ENCODE assay signal across 12 cellular contexts in genomic region chr22:35620624-35621245, GRCh38. TPM values are rescaled to one million over a fixed set of nuclear protein-coding genes. Genes with fewer than 3 reads are reported as not detected.
DNase-seq lines count a peak whose midpoint lies in the region; ATAC-seq and TF ChIP-seq lines count a peak whose summit lies in the region.
"Had no signal": no experiment of that assay in that cellular context is flagged by ENCODE, and none has a peak within 500 bp of the region (broad histone marks: within the 10 kb centered on the region; RNA-seq: fewer than 3 reads in every experiment).

No MANE protein-coding gene starts in this region.

- no peaks in the 10 kb centered on the region for H3K9me3 ChIP-seq in Panc1 (ENCODE audit: control insufficient read depth, insufficient read depth, low read depth, low read length)
- no peaks in the 10 kb centered on the region for H3K9me3 ChIP-seq in subcutaneous abdominal adipose tissue (ENCODE audit: control insufficient read depth in 5 of 5, low read length in 5 of 5)
- H3K9me3 ChIP-seq: SJSA1 had no signal

- peaks cover 38% of the 10 kb centered on the region for H3K4me1 ChIP-seq in Panc1 (ENCODE audit: control insufficient read depth, insufficient read depth, low read length)
- peaks cover 0 to 47% (median 20%) of the 10 kb centered on the region in 5 donors for H3K4me1 ChIP-seq in subcutaneous abdominal adipose tissue (ENCODE audit: control insufficient read depth in 5 of 5, insufficient read depth in 5 of 5, low read length in 5 of 5)

- intact Hi-C loops in Panc1 (cut with micrococcal nuclease; ENCODE audit: unreplicated experiment) = loop anchor here (10.0 kb wide), 1 partner anchor 294 kb away; no protein-coding TSS in a partner anchor
- intact Hi-C loops in left cardiac atrium (cut with DNase I) = loop anchor here in 1 of 2 donors (5.0 to 10.0 kb wide), 2 partner anchors 33 to 224 kb away; no protein-coding TSS in a partner anchor

- H3K4me3 ChIP-seq in Panc1 (ENCODE audit: low read depth in 2 of 2, low read length in 2 of 2) (no peak overlapping the region), subcutaneous abdominal adipose tissue (ENCODE audit: low read depth in 1 of 5, low read length in 5 of 5) (no peak overlapping the region)
- H3K4me3 ChIP-seq: SJSA1 had no signal

- H3K36me3 ChIP-seq in Panc1 (ENCODE audit: control insufficient read depth, insufficient read depth, low read length) (no peaks in the 10 kb centered on the region), subcutaneous abdominal adipose tissue (ENCODE audit: control insufficient read depth in 5 of 5, insufficient read depth in 5 of 5, low read length in 5 of 5) (no peaks in the 10 kb centered on the region)
- H3K36me3 ChIP-seq: SJSA1 had no signal

- H3K9ac ChIP-seq in subcutaneous abdominal adipose tissue (ENCODE audit: low read length in 5 of 5) = no peak overlapping the region

- in situ Hi-C loops in Panc1 (cut with HindIII; ENCODE audit: low pct_unique_long_range_greater_than_20kb, low sequenced_read_pairs) = no loop called here

- ATAC-seq in Panc1 (peak; percentile 29; the same call in 1 of the 2 replicates), left cardiac atrium (peak; percentile 53 to 57), GM21529 (IDR thresholded peaks at IDR 0.05; ENCODE audit: unreplicated experiment) (no peak), GM21619 (IDR thresholded peaks at IDR 0.05; ENCODE audit: unreplicated experiment) (no peak), GM19035 (IDR thresholded peaks at IDR 0.05; ENCODE audit: unreplicated experiment) (no peak)

- CTCF ChIA-PET in Panc1 (lab: Charles Lee) = no interaction called here

- no peaks in the 10 kb centered on the region for H3K27me3 ChIP-seq in Panc1 (ENCODE audit: control insufficient read depth, insufficient read depth, low read length)
- H3K27me3 ChIP-seq in subcutaneous abdominal adipose tissue (ENCODE audit: control insufficient read depth in 5 of 5, insufficient read depth in 4 of 5, low read length in 5 of 5) = no peaks in the 10 kb centered on the region

- DNase-seq in NCI-H510A treated with DMSO at 0.1 percent for 48 hours (lab: John Stamatoyannopoulos, UW) (peak; percentile 11), NCI-H510A (lab: John Stamatoyannopoulos, UW) (no peak), Panc1 (ENCODE audit: low read depth, low spot score) (no peak), left cardiac atrium (no peak)
- DNase-seq: activated CD4-positive, alpha-beta T cell treated with anti-CD3 and anti-CD28 coated beads, Interleukin-2, amount 10 ng/mL, durations not matched to agents 24 days and 14 days; stimulated activated CD4-positive, alpha-beta T cell treated with anti-CD3 and anti-CD28 coated beads, Interleukin-4, amount 100 ng/mL, for 1 hour had no signal

- BruUV-seq in Panc1 (replicated peaks; lab: Mats Ljungman, UMichigan) = no TSS peak

- POLR2A ChIA-PET in Panc1 (lab: Charles Lee) = interaction anchor here (0.6 kb wide), 2 partner anchors 8 to 22 kb away, joined by 8 to 14 read pairs; no protein-coding TSS in a partner anchor

- TF ChIP-seq CTCF in Panc1 (IDR thresholded peaks at IDR 0.05) = no peak

- peak overlapping the region; percentile 97 for H3K27ac ChIP-seq in Panc1 (ENCODE audit: low read length)
- peak overlapping the region; percentile 74 for H3K27ac ChIP-seq in subcutaneous abdominal adipose tissue (ENCODE audit: low read depth, low read length)
- H3K27ac ChIP-seq: SJSA1 had no signal

RNA-seq across cellular contexts. Expression of gene MB, which starts 3.6 kb away (rescaled TPM):
- total RNA-seq in Panc1 (2021; ENCODE audit: unreplicated experiment) (17.3 TPM), left cardiac atrium (1,000 to 10,000 TPM; 7,141 to 7,312 TPM)
- polyA plus RNA-seq in Panc1 (2012; ENCODE audit: insufficient read length) = 29.4 TPM
- total RNA-seq: SJSA1, temporal lobe had no signal

RNA-seq across cellular contexts. Expression of gene APOL6, which starts 27.5 kb away (rescaled TPM):
- 16.4 TPM for total RNA-seq in Panc1 (2021; ENCODE audit: unreplicated experiment)
- 4.8 TPM for polyA plus RNA-seq in Panc1 (2012; ENCODE audit: insufficient read length)
- total RNA-seq in left cardiac atrium = 10 to 100 TPM; 20.6 to 23.0 TPM

Comparison
In these comparisons a context has a peak if more than half of its experiments do, and no peak if none do; other contexts are left out.
1. ATAC-seq: peak in Panc1 (single experiment) and left cardiac atrium (2 of 2); none in GM21529 (single experiment), GM21619 (single experiment) and GM19035 (single experiment).
2. RNA of gene MB, which starts 3.6 kb away (total RNA-seq): 7,141 to 7,312 TPM in left cardiac atrium; 17.3 TPM in Panc1 (single experiment); every median in the first group is over 100 times any median in the second.